Comparison of ENCODE assay signal across 8 cellular contexts in the genomic region with DNA sequence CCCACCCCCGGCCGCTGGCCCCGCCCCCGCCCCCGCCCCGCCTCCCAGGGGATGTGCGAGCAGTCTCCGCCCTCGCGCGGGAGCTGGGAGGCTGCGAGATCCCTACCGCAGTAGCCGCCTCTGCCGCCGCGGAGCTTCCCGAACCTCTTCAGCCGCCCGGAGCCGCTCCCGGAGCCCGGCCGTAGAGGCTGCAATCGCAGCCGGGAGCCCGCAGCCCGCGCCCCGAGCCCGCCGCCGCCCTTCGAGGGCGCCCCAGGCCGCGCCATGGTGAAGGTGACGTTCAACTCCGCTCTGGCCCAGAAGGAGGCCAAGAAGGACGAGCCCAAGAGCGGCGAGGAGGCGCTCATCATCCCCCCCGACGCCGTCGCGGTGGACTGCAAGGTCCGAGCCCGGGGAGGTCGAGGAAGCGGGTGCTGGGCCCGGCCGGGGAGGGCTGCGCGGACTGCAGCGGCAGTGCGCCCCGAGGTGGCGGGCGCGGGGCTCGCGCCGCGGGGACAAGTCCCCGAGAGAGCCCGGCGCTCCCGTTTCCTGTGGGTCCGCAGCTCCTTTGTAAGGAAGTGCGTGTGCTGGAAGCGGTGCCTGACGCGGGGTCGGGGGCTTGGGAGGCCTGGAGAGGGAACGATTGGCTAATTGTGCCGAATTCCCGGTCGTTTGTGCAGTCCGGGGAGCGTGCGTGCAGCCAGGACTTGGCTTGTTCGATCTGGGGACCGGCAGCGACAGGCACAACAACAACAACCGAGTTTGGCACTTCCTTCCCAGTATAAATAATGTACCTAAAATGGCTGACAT. TPM values are rescaled to one million over a fixed set of nuclear protein-coding genes. Genes with fewer than 3 reads are reported as not detected.
DNase-seq lines count a peak whose midpoint lies in the region; ATAC-seq and TF ChIP-seq lines count a peak whose summit lies in the region.

Gene ITM2B, plus strand, starts transcription at position 110 of the 789 bp plus-strand sequence. Its CDS starts 155 bp downstream, at position 265.

- peak; percentile 81 for DNase-seq in G401 (ENCODE audit: low spot score)
- no peak for DNase-seq in LNCaP clone FGC (ENCODE audit: low read depth)
- DNase-seq in T-helper 1 cell = peak; percentile 55 to 72 (median 63)
- DNase-seq in amygdala (lab: John Stamatoyannopoulos, UW) = peak in 54 of 56 donors; percentile 19 to 85 (median 67)
- no peak for DNase-seq in right atrium auricular region (ENCODE audit: low spot score)
- no peak for DNase-seq in pulmonary artery endothelial cell (ENCODE audit: low read depth, low spot score)
- DNase-seq in T1000 (lab: John Stamatoyannopoulos, UW) = no peak

- H3K27ac ChIP-seq in right atrium auricular region = peak within 1 kb of the TSS; percentile 99 to 100

- H3K36me3 ChIP-seq in right atrium auricular region = no peaks in the 10 kb centered on the region

- peaks cover 0 to 49% of the 10 kb centered on the region in 2 donors for H3K4me1 ChIP-seq in right atrium auricular region

- H3K4me3 ChIP-seq in LNCaP clone FGC (ENCODE audit: low read depth, low read length) (peak within 1 kb of the TSS; percentile 81), right atrium auricular region (peak within 1 kb of the TSS; percentile 94 to 97)

- TF ChIP-seq CTCF in LNCaP clone FGC (IDR thresholded peaks at IDR 0.05; ENCODE audit: control insufficient read depth, extremely low read depth, insufficient read depth) (peak; percentile 52), right atrium auricular region (IDR thresholded peaks at IDR 0.05) (peak in 1 of 2 donors; percentile 66)

- in situ Hi-C loops in G401 (cut with HindIII; ENCODE audit: low sequenced_read_pairs) = no loop called here

- H3K27me3 ChIP-seq in right atrium auricular region = no peaks in the 10 kb centered on the region

- no peaks in the 10 kb centered on the region for H3K9me3 ChIP-seq in right atrium auricular region

- peak; percentile 58 for ATAC-seq in GM21825 (IDR thresholded peaks at IDR 0.05; ENCODE audit: unreplicated experiment)

RNA-seq across cellular contexts. Expression of gene ITM2B, which starts in this region (rescaled TPM):
- 35.2 and 62.6 TPM in 2 replicates for total RNA-seq in G401 (2014; rRNA removed; shearing (Covaris generic))
- total RNA-seq in right atrium auricular region = 100 to 1,000 TPM; 495 to 570 TPM
- total RNA-seq in pulmonary artery endothelial cell = 122 and 126 TPM in 2 replicates

Comparison
In these comparisons a context has a peak if more than half of its experiments do, and no peak if none do; other contexts are left out.
1. DNase-seq: peak in G401 (single experiment), T-helper 1 cell (5 of 5) and amygdala (54 of 56); none in LNCaP clone FGC (single experiment), right atrium auricular region (single experiment), pulmonary artery endothelial cell (single experiment) and T1000 (single experiment).